Comparison of ENCODE assay signal across 12 cellular contexts in the genomic region with DNA sequence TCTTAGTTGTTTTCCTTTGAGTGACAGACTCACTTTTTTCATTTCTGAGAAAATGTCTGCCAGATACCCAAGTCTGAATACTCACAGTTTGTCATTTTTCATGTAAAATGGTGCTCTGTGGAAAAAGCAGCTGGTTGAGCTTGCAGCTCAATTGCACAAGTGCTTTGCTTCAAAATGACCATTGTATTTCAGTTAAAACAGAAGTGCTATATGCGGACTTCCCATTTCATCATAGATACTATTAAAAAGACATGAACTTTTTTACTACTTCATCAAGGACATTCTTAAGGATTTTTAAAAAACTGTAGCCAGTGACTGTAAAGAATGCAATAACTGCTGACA.
A peak's percentile ranks its signal among the peaks of the same experiment; 100 is the strongest.
DNase-seq lines count a peak whose midpoint lies in the region; ATAC-seq and TF ChIP-seq lines count a peak whose summit lies in the region.
"Had no signal": no experiment of that assay in that cellular context is flagged by ENCODE, and none has a peak within 500 bp of the region (broad histone marks: within the 10 kb centered on the region; RNA-seq: fewer than 3 reads in every experiment).

No MANE protein-coding gene starts in this region.

- peak; percentile 74 for DNase-seq in GF-D8 (lab: John Stamatoyannopoulos, UW)
- peak; percentile 74 to 96 for DNase-seq in NOMO-1 (lab: John Stamatoyannopoulos, UW; ENCODE audit: unreplicated experiment in 2 of 2)
- DNase-seq in amniotic epithelial cell (ENCODE audit: low read depth): peak; percentile 54
- no peak for DNase-seq in natural killer cell
- no peak for DNase-seq in KBM-7
- DNase-seq in NCI-H187 treated with DMSO at 0.1 percent for 48 hours (lab: John Stamatoyannopoulos, UW): no peak
- no peak for DNase-seq in ecto neural progenitor cell (ENCODE audit: low spot score)
- no peak for DNase-seq in glomerular visceral epithelial cell (ENCODE audit: extremely low spot score)
- DNase-seq: activated CD4-positive, alpha-beta T cell treated with anti-CD3 and anti-CD28 coated beads for 1 hour; NCI-H2029; NCI-H774 had no signal

- peaks cover 4% of the 10 kb centered on the region for H3K36me3 Mint-ChIP-seq in natural killer cell

- in situ Hi-C loops in KBM-7 (cut with MboI; ENCODE audit: low pct_unique_long_range_greater_than_20kb, low sequenced_read_pairs): no loop called here

- TF ChIP-seq CTCF in natural killer cell (IDR thresholded peaks at IDR 0.05): no peak

- intact Hi-C loops in natural killer cell (cut with micrococcal nuclease): no loop called here

- ATAC-seq in natural killer cell: no peak

- H3K27me3 Mint-ChIP-seq in natural killer cell (ENCODE audit: low read depth in 2 of 2): no peaks in the 10 kb centered on the region
- H3K27me3 Mint-ChIP-seq: brain had no signal

- H3K27ac Mint-ChIP-seq in natural killer cell: peak overlapping the region; percentile 64 to 82
- H3K27ac Mint-ChIP-seq: brain had no signal

- no peak overlapping the region for H3K4me3 Mint-ChIP-seq in natural killer cell
- H3K4me3 Mint-ChIP-seq: brain had no signal

- H3K4me1 Mint-ChIP-seq in natural killer cell: peaks cover 68 to 76% of the 10 kb centered on the region in 2 donors

- no peaks in the 10 kb centered on the region for H3K9me3 Mint-ChIP-seq in natural killer cell

Comparison
In these comparisons a context has a peak if more than half of its experiments do, and no peak if none do; other contexts are left out.
1. DNase-seq: peak in GF-D8 (single experiment), NOMO-1 (2 of 2) and amniotic epithelial cell (single experiment); none in natural killer cell (single experiment), KBM-7 (single experiment), NCI-H187 treated with DMSO at 0.1 percent for 48 hours (single experiment), ecto neural progenitor cell (single experiment) and glomerular visceral epithelial cell (single experiment).